ENCODE assay signal across 1 cellular context in the genomic region with DNA sequence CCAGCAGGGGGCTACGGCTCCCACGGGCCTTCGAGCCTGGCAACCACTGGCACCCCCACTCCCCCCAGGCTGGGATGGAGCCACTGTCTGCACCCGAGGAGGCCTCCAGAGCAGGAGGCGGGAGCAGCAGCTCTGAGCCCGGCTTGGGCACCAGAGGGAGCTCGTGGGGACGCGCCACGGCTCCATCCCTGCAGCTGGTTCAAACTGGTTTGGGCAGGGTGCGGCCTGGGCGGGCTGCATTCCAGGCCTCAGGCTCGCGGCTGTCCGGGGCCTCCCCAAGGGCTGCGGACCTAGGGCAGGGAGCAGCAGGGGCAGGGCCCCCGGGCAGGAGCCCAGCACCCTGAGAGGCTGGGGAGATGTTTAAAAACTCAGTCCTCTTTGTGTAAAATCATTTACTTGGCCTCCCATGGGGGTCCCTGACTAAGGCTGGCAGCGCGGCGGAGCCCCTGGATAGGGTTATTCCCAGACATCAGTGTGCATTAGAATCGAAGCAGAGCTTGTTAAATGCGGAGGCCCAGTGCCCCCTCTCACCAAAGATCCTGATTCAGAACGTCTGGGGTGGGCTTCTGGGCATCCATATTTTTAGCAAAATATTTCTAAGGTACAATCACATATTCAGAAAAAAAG.
A peak's percentile ranks its signal among the peaks of the same experiment; 100 is the strongest.
TF ChIP-seq lines count a peak whose summit lies in the region.

No MANE protein-coding gene starts in this region.

TF ChIP-seq in K562, 482 proteins besides CTCF, POLR2A, EP300 and RAD21 (continued from another document and continues in another):
- TF ChIP-seq, protein P1, sequence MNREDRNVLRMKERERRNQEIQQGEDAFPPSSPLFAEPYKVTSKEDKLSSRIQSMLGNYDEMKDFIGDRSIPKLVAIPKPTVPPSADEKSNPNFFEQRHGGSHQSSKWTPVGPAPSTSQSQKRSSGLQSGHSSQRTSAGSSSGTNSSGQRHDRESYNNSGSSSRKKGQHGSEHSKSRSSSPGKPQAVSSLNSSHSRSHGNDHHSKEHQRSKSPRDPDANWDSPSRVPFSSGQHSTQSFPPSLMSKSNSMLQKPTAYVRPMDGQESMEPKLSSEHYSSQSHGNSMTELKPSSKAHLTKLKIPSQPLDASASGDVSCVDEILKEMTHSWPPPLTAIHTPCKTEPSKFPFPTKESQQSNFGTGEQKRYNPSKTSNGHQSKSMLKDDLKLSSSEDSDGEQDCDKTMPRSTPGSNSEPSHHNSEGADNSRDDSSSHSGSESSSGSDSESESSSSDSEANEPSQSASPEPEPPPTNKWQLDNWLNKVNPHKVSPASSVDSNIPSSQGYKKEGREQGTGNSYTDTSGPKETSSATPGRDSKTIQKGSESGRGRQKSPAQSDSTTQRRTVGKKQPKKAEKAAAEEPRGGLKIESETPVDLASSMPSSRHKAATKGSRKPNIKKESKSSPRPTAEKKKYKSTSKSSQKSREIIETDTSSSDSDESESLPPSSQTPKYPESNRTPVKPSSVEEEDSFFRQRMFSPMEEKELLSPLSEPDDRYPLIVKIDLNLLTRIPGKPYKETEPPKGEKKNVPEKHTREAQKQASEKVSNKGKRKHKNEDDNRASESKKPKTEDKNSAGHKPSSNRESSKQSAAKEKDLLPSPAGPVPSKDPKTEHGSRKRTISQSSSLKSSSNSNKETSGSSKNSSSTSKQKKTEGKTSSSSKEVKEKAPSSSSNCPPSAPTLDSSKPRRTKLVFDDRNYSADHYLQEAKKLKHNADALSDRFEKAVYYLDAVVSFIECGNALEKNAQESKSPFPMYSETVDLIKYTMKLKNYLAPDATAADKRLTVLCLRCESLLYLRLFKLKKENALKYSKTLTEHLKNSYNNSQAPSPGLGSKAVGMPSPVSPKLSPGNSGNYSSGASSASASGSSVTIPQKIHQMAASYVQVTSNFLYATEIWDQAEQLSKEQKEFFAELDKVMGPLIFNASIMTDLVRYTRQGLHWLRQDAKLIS (CRISPR knock-in tag; IDR thresholded peaks at IDR 0.05): no peak
- TF ChIP-seq, protein P2, sequence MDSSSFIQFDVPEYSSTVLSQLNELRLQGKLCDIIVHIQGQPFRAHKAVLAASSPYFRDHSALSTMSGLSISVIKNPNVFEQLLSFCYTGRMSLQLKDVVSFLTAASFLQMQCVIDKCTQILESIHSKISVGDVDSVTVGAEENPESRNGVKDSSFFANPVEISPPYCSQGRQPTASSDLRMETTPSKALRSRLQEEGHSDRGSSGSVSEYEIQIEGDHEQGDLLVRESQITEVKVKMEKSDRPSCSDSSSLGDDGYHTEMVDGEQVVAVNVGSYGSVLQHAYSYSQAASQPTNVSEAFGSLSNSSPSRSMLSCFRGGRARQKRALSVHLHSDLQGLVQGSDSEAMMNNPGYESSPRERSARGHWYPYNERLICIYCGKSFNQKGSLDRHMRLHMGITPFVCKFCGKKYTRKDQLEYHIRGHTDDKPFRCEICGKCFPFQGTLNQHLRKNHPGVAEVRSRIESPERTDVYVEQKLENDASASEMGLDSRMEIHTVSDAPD (CRISPR knock-in tag; IDR thresholded peaks at IDR 0.05): no peak
- TF ChIP-seq NCOA2 (IDR thresholded peaks at IDR 0.05; ENCODE audit: partially characterized antibody in 2 of 2): no peak
- TF ChIP-seq ERF (CRISPR knock-in tag; IDR thresholded peaks at IDR 0.05): peak; percentile 98
- no peak for TF ChIP-seq ZNF695 (CRISPR knock-in tag; IDR thresholded peaks at IDR 0.05)
- TF ChIP-seq FOSL1 (tag; conservative IDR thresholded peaks at IDR 0.05): no peak
- no peak for TF ChIP-seq SNRNP70 (optimal IDR thresholded peaks at IDR 0.05; ENCODE audit: low read depth, low read length)
- TF ChIP-seq ZC3H11A (IDR thresholded peaks at IDR 0.05; ENCODE audit: low read depth, low read length): no peak
- peak; percentile 86 for TF ChIP-seq DMBX1 (CRISPR knock-in tag; IDR thresholded peaks at IDR 0.05; ENCODE audit: borderline replicate concordance)
- TF ChIP-seq ZNF140 (CRISPR knock-in tag; IDR thresholded peaks at IDR 0.05): no peak
- TF ChIP-seq NFE2L1 (tag; IDR thresholded peaks at IDR 0.05; ENCODE audit: borderline replicate concordance, low read depth): no peak
- TF ChIP-seq, protein P3, sequence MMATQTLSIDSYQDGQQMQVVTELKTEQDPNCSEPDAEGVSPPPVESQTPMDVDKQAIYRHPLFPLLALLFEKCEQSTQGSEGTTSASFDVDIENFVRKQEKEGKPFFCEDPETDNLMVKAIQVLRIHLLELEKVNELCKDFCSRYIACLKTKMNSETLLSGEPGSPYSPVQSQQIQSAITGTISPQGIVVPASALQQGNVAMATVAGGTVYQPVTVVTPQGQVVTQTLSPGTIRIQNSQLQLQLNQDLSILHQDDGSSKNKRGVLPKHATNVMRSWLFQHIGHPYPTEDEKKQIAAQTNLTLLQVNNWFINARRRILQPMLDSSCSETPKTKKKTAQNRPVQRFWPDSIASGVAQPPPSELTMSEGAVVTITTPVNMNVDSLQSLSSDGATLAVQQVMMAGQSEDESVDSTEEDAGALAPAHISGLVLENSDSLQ (IDR thresholded peaks at IDR 0.05): no peak
- TF ChIP-seq, protein P4, sequence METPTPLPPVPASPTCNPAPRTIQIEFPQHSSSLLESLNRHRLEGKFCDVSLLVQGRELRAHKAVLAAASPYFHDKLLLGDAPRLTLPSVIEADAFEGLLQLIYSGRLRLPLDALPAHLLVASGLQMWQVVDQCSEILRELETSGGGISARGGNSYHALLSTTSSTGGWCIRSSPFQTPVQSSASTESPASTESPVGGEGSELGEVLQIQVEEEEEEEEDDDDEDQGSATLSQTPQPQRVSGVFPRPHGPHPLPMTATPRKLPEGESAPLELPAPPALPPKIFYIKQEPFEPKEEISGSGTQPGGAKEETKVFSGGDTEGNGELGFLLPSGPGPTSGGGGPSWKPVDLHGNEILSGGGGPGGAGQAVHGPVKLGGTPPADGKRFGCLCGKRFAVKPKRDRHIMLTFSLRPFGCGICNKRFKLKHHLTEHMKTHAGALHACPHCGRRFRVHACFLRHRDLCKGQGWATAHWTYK (CRISPR knock-in tag; IDR thresholded peaks at IDR 0.05): peak; percentile 87
- no peak; the same call in 1 of the 2 replicates for TF ChIP-seq ARID1B (IDR thresholded peaks at IDR 0.05)
- no peak for TF ChIP-seq FOXJ2 (tag; IDR thresholded peaks at IDR 0.05)
- no peak for TF ChIP-seq MIER1 (IDR thresholded peaks at IDR 0.05; ENCODE audit: low read depth)
- TF ChIP-seq CXXC5 (CRISPR knock-in tag; IDR thresholded peaks at IDR 0.05): peak; percentile 85
- no peak for TF ChIP-seq ILK (tag; IDR thresholded peaks at IDR 0.05; ENCODE audit: borderline replicate concordance, low read depth)
- TF ChIP-seq RBM25 (IDR thresholded peaks at IDR 0.05; ENCODE audit: low read depth, low read length, severe bottlenecking): no peak
- TF ChIP-seq CBX2 (IDR thresholded peaks at IDR 0.05; ENCODE audit: insufficient read depth, low read length, poor library complexity, severe bottlenecking): no peak
- no peak for TF ChIP-seq SIN3B (IDR thresholded peaks at IDR 0.05; ENCODE audit: low read depth)
- no peak for TF ChIP-seq DDX20 (tag; IDR thresholded peaks at IDR 0.05; ENCODE audit: low read depth)
- no peak for TF ChIP-seq ELF1 (tag; IDR thresholded peaks at IDR 0.05)
- TF ChIP-seq HLTF (IDR thresholded peaks at IDR 0.05): no peak
- TF ChIP-seq, protein P5, sequence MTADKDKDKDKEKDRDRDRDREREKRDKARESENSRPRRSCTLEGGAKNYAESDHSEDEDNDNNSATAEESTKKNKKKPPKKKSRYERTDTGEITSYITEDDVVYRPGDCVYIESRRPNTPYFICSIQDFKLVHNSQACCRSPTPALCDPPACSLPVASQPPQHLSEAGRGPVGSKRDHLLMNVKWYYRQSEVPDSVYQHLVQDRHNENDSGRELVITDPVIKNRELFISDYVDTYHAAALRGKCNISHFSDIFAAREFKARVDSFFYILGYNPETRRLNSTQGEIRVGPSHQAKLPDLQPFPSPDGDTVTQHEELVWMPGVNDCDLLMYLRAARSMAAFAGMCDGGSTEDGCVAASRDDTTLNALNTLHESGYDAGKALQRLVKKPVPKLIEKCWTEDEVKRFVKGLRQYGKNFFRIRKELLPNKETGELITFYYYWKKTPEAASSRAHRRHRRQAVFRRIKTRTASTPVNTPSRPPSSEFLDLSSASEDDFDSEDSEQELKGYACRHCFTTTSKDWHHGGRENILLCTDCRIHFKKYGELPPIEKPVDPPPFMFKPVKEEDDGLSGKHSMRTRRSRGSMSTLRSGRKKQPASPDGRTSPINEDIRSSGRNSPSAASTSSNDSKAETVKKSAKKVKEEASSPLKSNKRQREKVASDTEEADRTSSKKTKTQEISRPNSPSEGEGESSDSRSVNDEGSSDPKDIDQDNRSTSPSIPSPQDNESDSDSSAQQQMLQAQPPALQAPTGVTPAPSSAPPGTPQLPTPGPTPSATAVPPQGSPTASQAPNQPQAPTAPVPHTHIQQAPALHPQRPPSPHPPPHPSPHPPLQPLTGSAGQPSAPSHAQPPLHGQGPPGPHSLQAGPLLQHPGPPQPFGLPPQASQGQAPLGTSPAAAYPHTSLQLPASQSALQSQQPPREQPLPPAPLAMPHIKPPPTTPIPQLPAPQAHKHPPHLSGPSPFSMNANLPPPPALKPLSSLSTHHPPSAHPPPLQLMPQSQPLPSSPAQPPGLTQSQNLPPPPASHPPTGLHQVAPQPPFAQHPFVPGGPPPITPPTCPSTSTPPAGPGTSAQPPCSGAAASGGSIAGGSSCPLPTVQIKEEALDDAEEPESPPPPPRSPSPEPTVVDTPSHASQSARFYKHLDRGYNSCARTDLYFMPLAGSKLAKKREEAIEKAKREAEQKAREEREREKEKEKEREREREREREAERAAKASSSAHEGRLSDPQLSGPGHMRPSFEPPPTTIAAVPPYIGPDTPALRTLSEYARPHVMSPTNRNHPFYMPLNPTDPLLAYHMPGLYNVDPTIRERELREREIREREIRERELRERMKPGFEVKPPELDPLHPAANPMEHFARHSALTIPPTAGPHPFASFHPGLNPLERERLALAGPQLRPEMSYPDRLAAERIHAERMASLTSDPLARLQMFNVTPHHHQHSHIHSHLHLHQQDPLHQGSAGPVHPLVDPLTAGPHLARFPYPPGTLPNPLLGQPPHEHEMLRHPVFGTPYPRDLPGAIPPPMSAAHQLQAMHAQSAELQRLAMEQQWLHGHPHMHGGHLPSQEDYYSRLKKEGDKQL (CRISPR knock-in tag; IDR thresholded peaks at IDR 0.05; ENCODE audit: borderline replicate concordance): no peak
- TF ChIP-seq, protein P6, sequence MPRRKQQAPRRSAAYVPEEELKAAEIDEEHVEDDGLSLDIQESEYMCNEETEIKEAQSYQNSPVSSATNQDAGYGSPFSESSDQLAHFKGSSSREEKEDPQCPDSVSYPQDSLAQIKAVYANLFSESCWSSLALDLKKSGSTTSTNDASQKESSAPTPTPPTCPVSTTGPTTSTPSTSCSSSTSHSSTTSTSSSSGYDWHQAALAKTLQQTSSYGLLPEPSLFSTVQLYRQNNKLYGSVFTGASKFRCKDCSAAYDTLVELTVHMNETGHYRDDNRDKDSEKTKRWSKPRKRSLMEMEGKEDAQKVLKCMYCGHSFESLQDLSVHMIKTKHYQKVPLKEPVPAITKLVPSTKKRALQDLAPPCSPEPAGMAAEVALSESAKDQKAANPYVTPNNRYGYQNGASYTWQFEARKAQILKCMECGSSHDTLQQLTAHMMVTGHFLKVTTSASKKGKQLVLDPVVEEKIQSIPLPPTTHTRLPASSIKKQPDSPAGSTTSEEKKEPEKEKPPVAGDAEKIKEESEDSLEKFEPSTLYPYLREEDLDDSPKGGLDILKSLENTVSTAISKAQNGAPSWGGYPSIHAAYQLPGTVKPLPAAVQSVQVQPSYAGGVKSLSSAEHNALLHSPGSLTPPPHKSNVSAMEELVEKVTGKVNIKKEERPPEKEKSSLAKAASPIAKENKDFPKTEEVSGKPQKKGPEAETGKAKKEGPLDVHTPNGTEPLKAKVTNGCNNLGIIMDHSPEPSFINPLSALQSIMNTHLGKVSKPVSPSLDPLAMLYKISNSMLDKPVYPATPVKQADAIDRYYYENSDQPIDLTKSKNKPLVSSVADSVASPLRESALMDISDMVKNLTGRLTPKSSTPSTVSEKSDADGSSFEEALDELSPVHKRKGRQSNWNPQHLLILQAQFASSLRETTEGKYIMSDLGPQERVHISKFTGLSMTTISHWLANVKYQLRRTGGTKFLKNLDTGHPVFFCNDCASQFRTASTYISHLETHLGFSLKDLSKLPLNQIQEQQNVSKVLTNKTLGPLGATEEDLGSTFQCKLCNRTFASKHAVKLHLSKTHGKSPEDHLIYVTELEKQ (CRISPR knock-in tag; IDR thresholded peaks at IDR 0.05): peak; percentile 23; the same call in 1 of the 2 replicates
- TF ChIP-seq ZNF23 (CRISPR knock-in tag; IDR thresholded peaks at IDR 0.05): no peak
- TF ChIP-seq TAF1 (IDR thresholded peaks at IDR 0.05; ENCODE audit: control insufficient read depth, extremely low read depth, insufficient read depth, low read length, severe bottlenecking): peak; percentile 75
- peak; percentile 98 to 100 for TF ChIP-seq TEAD1 (CRISPR knock-in tag; IDR thresholded peaks at IDR 0.05)
- peak; percentile 58 for TF ChIP-seq ZNF239 (CRISPR knock-in tag; IDR thresholded peaks at IDR 0.05)
- no peak for TF ChIP-seq ZNF133 (CRISPR knock-in tag; IDR thresholded peaks at IDR 0.05)
- TF ChIP-seq, protein P7, sequence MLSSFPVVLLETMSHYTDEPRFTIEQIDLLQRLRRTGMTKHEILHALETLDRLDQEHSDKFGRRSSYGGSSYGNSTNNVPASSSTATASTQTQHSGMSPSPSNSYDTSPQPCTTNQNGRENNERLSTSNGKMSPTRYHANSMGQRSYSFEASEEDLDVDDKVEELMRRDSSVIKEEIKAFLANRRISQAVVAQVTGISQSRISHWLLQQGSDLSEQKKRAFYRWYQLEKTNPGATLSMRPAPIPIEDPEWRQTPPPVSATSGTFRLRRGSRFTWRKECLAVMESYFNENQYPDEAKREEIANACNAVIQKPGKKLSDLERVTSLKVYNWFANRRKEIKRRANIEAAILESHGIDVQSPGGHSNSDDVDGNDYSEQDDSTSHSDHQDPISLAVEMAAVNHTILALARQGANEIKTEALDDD (IDR thresholded peaks at IDR 0.05): no peak
- TF ChIP-seq KLF13 (tag; IDR thresholded peaks at IDR 0.05; ENCODE audit: borderline replicate concordance, low read depth): no peak
- TF ChIP-seq CREM (IDR thresholded peaks at IDR 0.05; ENCODE audit: low read depth): peak; percentile 75
- TF ChIP-seq DACH1 (IDR thresholded peaks at IDR 0.05; ENCODE audit: partially characterized antibody): no peak
- TF ChIP-seq FOXK1 (CRISPR knock-in tag; IDR thresholded peaks at IDR 0.05; ENCODE audit: borderline replicate concordance): no peak
- no peak for TF ChIP-seq SAFB2 (IDR thresholded peaks at IDR 0.05; ENCODE audit: borderline replicate concordance, low read depth, low read length, severe bottlenecking)
- TF ChIP-seq PHB2 (IDR thresholded peaks at IDR 0.05; ENCODE audit: low read depth): no peak
- no peak for TF ChIP-seq ZC3H4 (CRISPR knock-in tag; IDR thresholded peaks at IDR 0.05; ENCODE audit: borderline replicate concordance)
- no peak for TF ChIP-seq COPS2 (conservative IDR thresholded peaks at IDR 0.05)
- TF ChIP-seq, protein P8, sequence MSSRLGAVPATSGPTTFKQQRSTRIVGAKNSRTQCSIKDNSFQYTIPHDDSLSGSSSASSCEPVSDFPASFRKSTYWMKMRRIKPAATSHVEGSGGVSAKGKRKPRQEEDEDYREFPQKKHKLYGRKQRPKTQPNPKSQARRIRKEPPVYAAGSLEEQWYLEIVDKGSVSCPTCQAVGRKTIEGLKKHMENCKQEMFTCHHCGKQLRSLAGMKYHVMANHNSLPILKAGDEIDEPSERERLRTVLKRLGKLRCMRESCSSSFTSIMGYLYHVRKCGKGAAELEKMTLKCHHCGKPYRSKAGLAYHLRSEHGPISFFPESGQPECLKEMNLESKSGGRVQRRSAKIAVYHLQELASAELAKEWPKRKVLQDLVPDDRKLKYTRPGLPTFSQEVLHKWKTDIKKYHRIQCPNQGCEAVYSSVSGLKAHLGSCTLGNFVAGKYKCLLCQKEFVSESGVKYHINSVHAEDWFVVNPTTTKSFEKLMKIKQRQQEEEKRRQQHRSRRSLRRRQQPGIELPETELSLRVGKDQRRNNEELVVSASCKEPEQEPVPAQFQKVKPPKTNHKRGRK (tag; IDR thresholded peaks at IDR 0.05): no peak
- peak; percentile 94 for TF ChIP-seq XRCC5 (IDR thresholded peaks at IDR 0.05; ENCODE audit: low read depth, low read length)
- TF ChIP-seq RB1 (IDR thresholded peaks at IDR 0.05; ENCODE audit: low read depth): peak; percentile 99
- TF ChIP-seq MAFG (tag; conservative IDR thresholded peaks at IDR 0.05): no peak
